In genomic region chr15:90210593-90210992, GRCh38 we compare ENCODE assay signal across 18 cellular contexts. TPM values are rescaled to one million over a fixed set of nuclear protein-coding genes. Genes with fewer than 3 reads are reported as not detected.
DNase-seq lines count a peak whose midpoint lies in the region; ATAC-seq and TF ChIP-seq lines count a peak whose summit lies in the region.
"Had no signal": no experiment of that assay in that cellular context is flagged by ENCODE, and none has a peak within 500 bp of the region (broad histone marks: within the 10 kb centered on the region; RNA-seq: fewer than 3 reads in every experiment).

No MANE protein-coding gene starts in this region.

- no peak for DNase-seq in Calu3
- no peak for DNase-seq in Panc1 (ENCODE audit: low read depth, low spot score)
- DNase-seq in esophagus muscularis mucosa (ENCODE audit: extremely low spot score) = no peak
- no peak for DNase-seq in prostate gland (ENCODE audit: low spot score)
- DNase-seq in effector CD4-positive, alpha-beta T cell = no peak
- DNase-seq in NCI-H187 treated with DMSO at 0.1 percent for 48 hours (lab: John Stamatoyannopoulos, UW) = no peak
- no peak for DNase-seq in left colon
- DNase-seq: activated CD4-positive, CD25-positive, alpha-beta regulatory T cell treated with anti-CD3 and anti-CD28 coated beads, Interleukin-2, amount 50 U/mL, for 72 hours; brain microvascular endothelial cell; CD8-positive, alpha-beta memory T cell; mesendoderm; NCI-H2029 treated with DMSO at 0.1 percent for 48 hours; NCI-H774; stimulated activated CD4-positive, alpha-beta T cell treated with anti-CD3 and anti-CD28 coated beads, Interleukin-2, amount 100 ng/mL, for 48 hours had no signal

- no peak for TF ChIP-seq EP300 in esophagus muscularis mucosa (IDR thresholded peaks at IDR 0.05)

- in situ Hi-C loops in Panc1 (cut with HindIII; ENCODE audit: low pct_unique_long_range_greater_than_20kb, low sequenced_read_pairs) = loop anchor here (10.0 kb wide), 1 partner anchor 46 kb away; no protein-coding TSS in a partner anchor

- H3K36me3 ChIP-seq in Panc1 (ENCODE audit: control insufficient read depth, insufficient read depth, low read length) = peaks cover 17% of the 10 kb centered on the region
- peaks cover 0 to 38% (median 25%) of the 10 kb centered on the region in 4 donors for H3K36me3 ChIP-seq in esophagus muscularis mucosa
- no peaks in the 10 kb centered on the region for H3K36me3 ChIP-seq in prostate gland
- H3K36me3 ChIP-seq: brain microvascular endothelial cell had no signal

- H3K4me3 Mint-ChIP-seq in Calu3 (ENCODE audit: low read depth, unreplicated experiment) = peak overlapping the region; percentile 28
- H3K4me3 Mint-ChIP-seq: CD8-positive, alpha-beta memory T cell had no signal

- H3K27me3 ChIP-seq in Panc1 (ENCODE audit: control insufficient read depth, insufficient read depth, low read length) = no peaks in the 10 kb centered on the region
- H3K27me3 ChIP-seq in esophagus muscularis mucosa = no peaks in the 10 kb centered on the region
- H3K27me3 ChIP-seq in prostate gland (replicated peaks; ENCODE audit: insufficient read depth) = no peaks in the 10 kb centered on the region
- H3K27me3 ChIP-seq: brain microvascular endothelial cell had no signal

- BruUV-seq in Calu3 (replicated peaks; lab: Mats Ljungman, UMichigan) = no TSS peak
- no TSS peak for BruUV-seq in Panc1 (replicated peaks; lab: Mats Ljungman, UMichigan)

- peak overlapping the region; percentile 88 for H3K27ac Mint-ChIP-seq in Calu3 (ENCODE audit: unreplicated experiment)

- intact Hi-C loops in Calu3 (cut with micrococcal nuclease; ENCODE audit: unreplicated experiment) = no loop called here
- intact Hi-C loops in Panc1 (cut with micrococcal nuclease; ENCODE audit: unreplicated experiment) = no loop called here
- intact Hi-C loops in esophagus muscularis mucosa (cut with DNase I) = no loop called here
- intact Hi-C loops in prostate gland (cut with DNase I) = loop anchor here (5.0 to 10.0 kb wide), 3 partner anchors 206 to 458 kb away; partner anchors contain the start of genes MESP1 and ZNF710
- intact Hi-C loops in left colon (cut with DNase I, micrococcal nuclease) = no loop called here

- H3K4me1 Mint-ChIP-seq in Calu3 (ENCODE audit: low read depth, unreplicated experiment) = peaks cover 53% of the 10 kb centered on the region

- TF ChIP-seq POLR2A in esophagus muscularis mucosa (IDR thresholded peaks at IDR 0.05; ENCODE audit: low read depth) (no peak), prostate gland (IDR thresholded peaks at IDR 0.05) (no peak)

- no peaks in the 10 kb centered on the region for H3K9me3 Mint-ChIP-seq in Calu3 (ENCODE audit: low read depth, unreplicated experiment)
- H3K9me3 Mint-ChIP-seq: activated T-helper 2 cell treated with anti-CD3 and anti-CD28 coated beads, Interferon-gamma antibody, Interleukin-2, Interleukin-4, amounts not matched to agents 10 μg/mL and 5 μg/mL and 100 μg/mL, durations not matched to agents 14 hours and 24 hours and 36 hours; CD8-positive, alpha-beta memory T cell had no signal

- H3K4me1 ChIP-seq in Panc1 (ENCODE audit: control insufficient read depth, insufficient read depth, low read length) = peaks cover 98% of the 10 kb centered on the region
- H3K4me1 ChIP-seq in esophagus muscularis mucosa = peaks cover 58 to 67% (median 64%) of the 10 kb centered on the region in 4 donors
- H3K4me1 ChIP-seq in prostate gland (replicated peaks) = peaks cover 15% of the 10 kb centered on the region

- no peak for ATAC-seq in Panc1
- no peak for ATAC-seq in left colon
- no peak for ATAC-seq in HG02610 (IDR thresholded peaks at IDR 0.05; ENCODE audit: unreplicated experiment)

- H3K27ac ChIP-seq in Panc1 (ENCODE audit: low read length) = peak overlapping the region; percentile 100
- H3K27ac ChIP-seq in esophagus muscularis mucosa (replicated peaks in 1 of 4) = peak overlapping the region in 3 of 4 donors; percentile 41 to 57 (median 54)
- H3K27ac ChIP-seq in prostate gland = peak overlapping the region; percentile 10 to 69

- TF ChIP-seq CTCF in Calu3 (IDR thresholded peaks at IDR 0.05; ENCODE audit: unreplicated experiment) = no peak
- no peak for TF ChIP-seq CTCF in Panc1 (IDR thresholded peaks at IDR 0.05)
- no peak for TF ChIP-seq CTCF in esophagus muscularis mucosa (IDR thresholded peaks at IDR 0.05)
- TF ChIP-seq CTCF in prostate gland (IDR thresholded peaks at IDR 0.05) = no peak

- peaks cover 75% of the 10 kb centered on the region for H3K36me3 Mint-ChIP-seq in Calu3 (ENCODE audit: insufficient read depth, unreplicated experiment)

- no peaks in the 10 kb centered on the region for H3K9me3 ChIP-seq in Panc1 (ENCODE audit: control insufficient read depth, insufficient read depth, low read depth, low read length)
- no peaks in the 10 kb centered on the region for H3K9me3 ChIP-seq in esophagus muscularis mucosa
- H3K9me3 ChIP-seq in prostate gland = no peaks in the 10 kb centered on the region

- CTCF ChIA-PET in Calu3 (lab: Charles Lee) = interaction anchor here (0.6 to 1.1 kb wide), 2 partner anchors 9 to 11 kb away, joined by 3 read pairs; no protein-coding TSS in a partner anchor
- CTCF ChIA-PET in Panc1 (lab: Charles Lee) = interaction anchor here (0.5 kb wide), 1 partner anchor 22 kb away, joined by 5 read pairs; no protein-coding TSS in a partner anchor

- 73% methylated on average over 8 of the region's 8 CpGs for WGBS in esophagus muscularis mucosa
- WGBS in prostate gland = 47% methylated on average over 8 of the region's 8 CpGs

- H3K27me3 Mint-ChIP-seq in Calu3 (ENCODE audit: unreplicated experiment) = no peaks in the 10 kb centered on the region
- H3K27me3 Mint-ChIP-seq: CD8-positive, alpha-beta memory T cell had no signal

- POLR2A ChIA-PET in Panc1 (lab: Charles Lee) = no interaction called here

- H3K4me3 ChIP-seq in Panc1 (ENCODE audit: low read depth in 2 of 2, low read length in 2 of 2) = peak overlapping the region in 1 of 2 experiments; percentile 100; a peak in 2 of 4 replicates
- no peak overlapping the region for H3K4me3 ChIP-seq in esophagus muscularis mucosa
- no peak overlapping the region for H3K4me3 ChIP-seq in prostate gland

RNA-seq across cellular contexts. Expression of gene SEMA4B, which starts 9.5 kb away (rescaled TPM):
- total RNA-seq in Calu3 (2022) (67.3 and 73.0 TPM in 2 replicates), Panc1 (2021; ENCODE audit: unreplicated experiment) (600 TPM), esophagus muscularis mucosa (10 to 100 TPM; 30.7 to 68.3 (median 43.4) TPM), prostate gland (10 to 100 TPM; 96.1 to 99.6 TPM), left colon (100 to 1,000 TPM in 1 of 2 donors, 10 to 100 TPM in 1; 97.2 to 165 TPM)
- polyA plus RNA-seq in Panc1 (2012; ENCODE audit: insufficient read length) = 1,018 TPM

RNA-seq across cellular contexts. Expression of gene CIB1, which starts 23.1 kb away (rescaled TPM):
- total RNA-seq in Calu3 (2022) = 82.8 and 86.7 TPM in 2 replicates
- total RNA-seq in Panc1 (2021; ENCODE audit: unreplicated experiment) = 193 TPM
- polyA plus RNA-seq in Panc1 (2012; ENCODE audit: insufficient read length) = 352 TPM
- total RNA-seq in esophagus muscularis mucosa = 10 to 100 TPM; 27.2 to 49.0 (median 33.8) TPM
- 100 to 1,000 TPM in 1 of 2 donors, 10 to 100 TPM in 1; 48.3 to 104 TPM for total RNA-seq in prostate gland
- total RNA-seq in left colon = 100 to 1,000 TPM; 235 to 242 TPM

RNA-seq across cellular contexts. Expression of gene GDPGP1, which starts 23.4 kb away (rescaled TPM):
- total RNA-seq in Calu3 (2022) (17.5 and 20.3 TPM in 2 replicates), Panc1 (2021; ENCODE audit: unreplicated experiment) (22.8 TPM), esophagus muscularis mucosa (1 to 10 TPM; 3.8 to 7.4 (median 5.3) TPM), prostate gland (10 to 100 TPM; 15.4 to 21.5 TPM), left colon (10 to 100 TPM; 19.6 to 22.3 TPM)
- polyA plus RNA-seq in Panc1 (2012; ENCODE audit: insufficient read length) = 11.7 TPM

RNA-seq across cellular contexts. Expression of gene TTLL13, which starts 38.8 kb away (rescaled TPM):
- total RNA-seq in Calu3 (2022) (0.29 and 0.71 TPM in 2 replicates), Panc1 (2021; ENCODE audit: unreplicated experiment) (0.39 TPM), esophagus muscularis mucosa (under 1 TPM in 2 of 4 donors, not detected in 2; 0.32 to 0.42 TPM), prostate gland (under 1 TPM in 1 of 2 donors, not detected in 1; 0.51 TPM), left colon (under 1 TPM; 0.47 to 0.58 TPM)
- 0.17 TPM for polyA plus RNA-seq in Panc1 (2012; ENCODE audit: insufficient read length)
- total RNA-seq: LHCN-M2, posterior vena cava had no signal

RNA-seq across cellular contexts. Expression of gene NGRN, which starts 54.9 kb away (rescaled TPM):
- total RNA-seq in Calu3 (2022) (110 and 114 TPM in 2 replicates), Panc1 (2021; ENCODE audit: unreplicated experiment) (137 TPM), esophagus muscularis mucosa (100 to 1,000 TPM; 140 to 166 (median 154) TPM), prostate gland (100 to 1,000 TPM; 102 to 108 TPM), left colon (10 to 100 TPM; 47.8 to 57.0 TPM)
- 85.4 TPM for polyA plus RNA-seq in Panc1 (2012; ENCODE audit: insufficient read length)

Comparison
In these comparisons a context has a peak if more than half of its experiments do, and no peak if none do; other contexts are left out.
1. H3K27ac ChIP-seq: peak in every context shown above with its lines; median percentile 100 in Panc1; 54 in esophagus muscularis mucosa; 40 in prostate gland.